Comparison of ENCODE assay signal across 8 cellular contexts in the genomic region with DNA sequence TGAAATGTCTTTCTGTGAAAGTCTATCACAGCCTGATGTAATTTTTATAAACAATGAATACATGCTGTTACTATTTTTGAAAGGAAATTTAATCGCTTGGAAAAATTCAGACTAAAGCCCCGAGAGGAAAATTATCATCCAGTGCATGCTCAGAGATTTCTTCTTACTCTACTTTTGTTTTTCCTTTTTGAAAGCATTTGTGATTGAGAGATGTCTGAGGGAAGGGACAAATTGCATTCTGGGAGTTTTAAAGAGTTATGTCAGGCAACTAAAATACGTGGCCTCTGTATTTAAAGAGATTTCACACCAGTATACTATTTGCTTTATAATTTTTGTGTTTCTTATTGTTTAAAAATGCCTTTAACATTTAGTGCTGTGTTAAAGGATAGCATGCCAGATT. TPM values are rescaled to one million over a fixed set of nuclear protein-coding genes. Genes with fewer than 3 reads are reported as not detected.
DNase-seq lines count a peak whose midpoint lies in the region; ATAC-seq and TF ChIP-seq lines count a peak whose summit lies in the region.

No MANE protein-coding gene starts in this region.

- DNase-seq in right atrium auricular region (ENCODE audit: low spot score) (no peak), cardiac septum (ENCODE audit: low spot score) (no peak), lower lobe of right lung (no peak), uterus (no peak), NCI-H2196 (lab: John Stamatoyannopoulos, UW; ENCODE audit: unreplicated experiment) (no peak), NCI-H446 treated with DMSO at 0.1 percent for 48 hours (lab: John Stamatoyannopoulos, UW) (no peak), KG1 (lab: John Stamatoyannopoulos, UW) (no peak)
- DNase-seq in activated naive CD8-positive, alpha-beta T cell treated with anti-CD3 and anti-CD28 coated beads, Interleukin-2, amount 50 U/mL, for 24 hours, result no peak

- TF ChIP-seq POLR2A in uterus (IDR thresholded peaks at IDR 0.05), result no peak

- H3K9me3 Mint-ChIP-seq in activated naive CD8-positive, alpha-beta T cell treated with anti-CD3 and anti-CD28 coated beads, Interleukin-2, amount 50 U/mL, for 24 hours, result no peaks in the 10 kb centered on the region

- ATAC-seq in activated naive CD8-positive, alpha-beta T cell treated with anti-CD3 and anti-CD28 coated beads, Interleukin-2, amount 50 U/mL, for 24 hours, result no peak
- ATAC-seq in lower lobe of right lung, result no peak

- H3K27me3 ChIP-seq in right atrium auricular region (no peaks in the 10 kb centered on the region), lower lobe of right lung (ENCODE audit: low read depth) (no peaks in the 10 kb centered on the region), uterus (no peaks in the 10 kb centered on the region)

- peak overlapping the region; percentile 90 for H3K27ac Mint-ChIP-seq in activated naive CD8-positive, alpha-beta T cell treated with anti-CD3 and anti-CD28 coated beads, Interleukin-2, amount 50 U/mL, for 24 hours

- peaks cover 17% of the 10 kb centered on the region for H3K36me3 Mint-ChIP-seq in activated naive CD8-positive, alpha-beta T cell treated with anti-CD3 and anti-CD28 coated beads, Interleukin-2, amount 50 U/mL, for 24 hours (ENCODE audit: low read depth)

- peak overlapping the region; percentile 75 for H3K4me3 Mint-ChIP-seq in activated naive CD8-positive, alpha-beta T cell treated with anti-CD3 and anti-CD28 coated beads, Interleukin-2, amount 50 U/mL, for 24 hours

- intact Hi-C loops in cardiac septum (cut with DNase I) (no loop called here), lower lobe of right lung (cut with DNase I) (no loop called here), uterus (cut with DNase I; ENCODE audit: low total_unique reads) (no loop called here)

- no peaks in the 10 kb centered on the region for H3K9me3 ChIP-seq in right atrium auricular region
- H3K9me3 ChIP-seq in lower lobe of right lung, result no peaks in the 10 kb centered on the region
- no peaks in the 10 kb centered on the region for H3K9me3 ChIP-seq in uterus

- peaks cover 0 to 42% of the 10 kb centered on the region in 2 donors for H3K4me1 ChIP-seq in right atrium auricular region
- H3K4me1 ChIP-seq in lower lobe of right lung, result peaks cover 30% of the 10 kb centered on the region
- peaks cover 0 to 20% of the 10 kb centered on the region in 2 donors for H3K4me1 ChIP-seq in uterus

- H3K36me3 ChIP-seq in right atrium auricular region, result peaks cover 2% of the 10 kb centered on the region
- H3K36me3 ChIP-seq in lower lobe of right lung, result no peaks in the 10 kb centered on the region
- H3K36me3 ChIP-seq in uterus, result no peaks in the 10 kb centered on the region

- H3K27ac ChIP-seq in right atrium auricular region (peak overlapping the region; percentile 98 to 99), lower lobe of right lung (peak overlapping the region; percentile 95), uterus (peak overlapping the region; percentile 100)

- H3K4me3 ChIP-seq in right atrium auricular region (peak overlapping the region in 1 of 2 donors; percentile 79), lower lobe of right lung (peak overlapping the region; percentile 68), uterus (peak overlapping the region; percentile 4 to 95)

- H3K27me3 Mint-ChIP-seq in activated naive CD8-positive, alpha-beta T cell treated with anti-CD3 and anti-CD28 coated beads, Interleukin-2, amount 50 U/mL, for 24 hours, result no peaks in the 10 kb centered on the region

- peaks cover 54% of the 10 kb centered on the region for H3K4me1 Mint-ChIP-seq in activated naive CD8-positive, alpha-beta T cell treated with anti-CD3 and anti-CD28 coated beads, Interleukin-2, amount 50 U/mL, for 24 hours

- TF ChIP-seq CTCF in right atrium auricular region (IDR thresholded peaks at IDR 0.05) (no peak), lower lobe of right lung (IDR thresholded peaks at IDR 0.05) (no peak), uterus (IDR thresholded peaks at IDR 0.05) (no peak)

RNA-seq across cellular contexts. Expression of a gene that starts 1.4 kb away (rescaled TPM):
- total RNA-seq in right atrium auricular region, result 10 to 100 TPM; 32.6 to 36.6 TPM
- 57.2 TPM for total RNA-seq in cardiac septum
- total RNA-seq in lower lobe of right lung, result 39.1 TPM
- 100 to 1,000 TPM in 3 of 4 donors, 10 to 100 TPM in 1; 60.6 to 211 (median 111) TPM for total RNA-seq in uterus
